Comparison of ENCODE assay signal across 1 cellular context in genomic region chr14:60652674-60653387, GRCh38.
TF ChIP-seq lines count a peak whose summit lies in the region.

No MANE protein-coding gene starts in this region.

TF ChIP-seq in HepG2, 621 proteins besides CTCF, POLR2A, EP300 and RAD21 (continued from another document):
- TF ChIP-seq, protein P1, sequence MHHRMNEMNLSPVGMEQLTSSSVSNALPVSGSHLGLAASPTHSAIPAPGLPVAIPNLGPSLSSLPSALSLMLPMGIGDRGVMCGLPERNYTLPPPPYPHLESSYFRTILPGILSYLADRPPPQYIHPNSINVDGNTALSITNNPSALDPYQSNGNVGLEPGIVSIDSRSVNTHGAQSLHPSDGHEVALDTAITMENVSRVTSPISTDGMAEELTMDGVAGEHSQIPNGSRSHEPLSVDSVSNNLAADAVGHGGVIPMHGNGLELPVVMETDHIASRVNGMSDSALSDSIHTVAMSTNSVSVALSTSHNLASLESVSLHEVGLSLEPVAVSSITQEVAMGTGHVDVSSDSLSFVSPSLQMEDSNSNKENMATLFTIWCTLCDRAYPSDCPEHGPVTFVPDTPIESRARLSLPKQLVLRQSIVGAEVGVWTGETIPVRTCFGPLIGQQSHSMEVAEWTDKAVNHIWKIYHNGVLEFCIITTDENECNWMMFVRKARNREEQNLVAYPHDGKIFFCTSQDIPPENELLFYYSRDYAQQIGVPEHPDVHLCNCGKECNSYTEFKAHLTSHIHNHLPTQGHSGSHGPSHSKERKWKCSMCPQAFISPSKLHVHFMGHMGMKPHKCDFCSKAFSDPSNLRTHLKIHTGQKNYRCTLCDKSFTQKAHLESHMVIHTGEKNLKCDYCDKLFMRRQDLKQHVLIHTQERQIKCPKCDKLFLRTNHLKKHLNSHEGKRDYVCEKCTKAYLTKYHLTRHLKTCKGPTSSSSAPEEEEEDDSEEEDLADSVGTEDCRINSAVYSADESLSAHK (CRISPR knock-in tag; IDR thresholded peaks at IDR 0.05; ENCODE audit: borderline replicate concordance), result no peak
- TF ChIP-seq, protein P2, sequence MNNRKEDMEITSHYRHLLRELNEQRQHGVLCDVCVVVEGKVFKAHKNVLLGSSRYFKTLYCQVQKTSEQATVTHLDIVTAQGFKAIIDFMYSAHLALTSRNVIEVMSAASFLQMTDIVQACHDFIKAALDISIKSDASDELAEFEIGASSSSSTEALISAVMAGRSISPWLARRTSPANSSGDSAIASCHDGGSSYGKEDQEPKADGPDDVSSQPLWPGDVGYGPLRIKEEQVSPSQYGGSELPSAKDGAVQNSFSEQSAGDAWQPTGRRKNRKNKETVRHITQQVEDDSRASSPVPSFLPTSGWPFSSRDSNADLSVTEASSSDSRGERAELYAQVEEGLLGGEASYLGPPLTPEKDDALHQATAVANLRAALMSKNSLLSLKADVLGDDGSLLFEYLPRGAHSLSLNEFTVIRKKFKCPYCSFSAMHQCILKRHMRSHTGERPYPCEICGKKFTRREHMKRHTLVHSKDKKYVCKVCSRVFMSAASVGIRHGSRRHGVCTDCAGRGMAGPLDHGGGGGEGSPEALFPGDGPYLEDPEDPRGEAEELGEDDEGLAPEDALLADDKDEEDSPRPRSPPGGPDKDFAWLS (CRISPR knock-in tag; IDR thresholded peaks at IDR 0.05; ENCODE audit: borderline replicate concordance), result no peak
- TF ChIP-seq TCF7L2 (IDR thresholded peaks at IDR 0.05; ENCODE audit: low read depth, low read length) (no peak), ZNF773 (CRISPR knock-in tag; IDR thresholded peaks at IDR 0.05; ENCODE audit: borderline replicate concordance) (no peak)
